21 cellular contexts compared by ENCODE assay signal in genomic region chr2:41992700-41993070, GRCh38. TPM values are rescaled to one million over a fixed set of nuclear protein-coding genes. Genes with fewer than 3 reads are reported as not detected.
DNase-seq lines count a peak whose midpoint lies in the region; ATAC-seq, FAIRE-seq and TF ChIP-seq lines count a peak whose summit lies in the region.
"Had no signal": no experiment of that assay in that cellular context is flagged by ENCODE, and none has a peak within 500 bp of the region (broad histone marks: within the 10 kb centered on the region; RNA-seq: fewer than 3 reads in every experiment).

No MANE protein-coding gene starts in this region.

- no peak overlapping the region for H2BK12ac ChIP-seq in neuronal stem cell (ENCODE audit: low read length)

- H3K4me1 ChIP-seq in mesendoderm (ENCODE audit: control insufficient read depth, low read depth, low read length): peaks cover 22% of the 10 kb centered on the region
- H3K4me1 ChIP-seq in neuronal stem cell (ENCODE audit: control insufficient read depth in 2 of 2, insufficient read depth in 1 of 2, low read depth in 1 of 2, low read length in 2 of 2): peaks cover 19 to 20% of the 10 kb centered on the region in 2 donors

- H2BK120ac ChIP-seq in mesendoderm (ENCODE audit: low read depth, low read length) (no peak overlapping the region), neuronal stem cell (ENCODE audit: low read depth, low read length) (no peak overlapping the region)

- peak overlapping the region; percentile 80 for H3K56ac ChIP-seq in mesendoderm (ENCODE audit: low read length)

- no peaks in the 10 kb centered on the region for H3K36me3 ChIP-seq in mesendoderm (ENCODE audit: control insufficient read depth, insufficient read depth, low read length)
- no peaks in the 10 kb centered on the region for H3K36me3 ChIP-seq in neuronal stem cell (replicated peaks in 1 of 2; ENCODE audit: control insufficient read depth in 2 of 2, insufficient read depth in 2 of 2, low read length in 2 of 2)
- H3K36me3 ChIP-seq: BLaER1 had no signal

- no peak for TF ChIP-seq POLR2A in GM12891 (IDR thresholded peaks at IDR 0.05; ENCODE audit: low read depth, low read length)

- no peak overlapping the region for H3K4ac ChIP-seq in mesendoderm (ENCODE audit: low read depth, low read length)
- peak overlapping the region; percentile 17 for H3K4ac ChIP-seq in neuronal stem cell (ENCODE audit: low read length)

- H3K18ac ChIP-seq in mesendoderm (ENCODE audit: low read length) (no peak overlapping the region), neuronal stem cell (ENCODE audit: low read length) (peak overlapping the region; percentile 24)

- H3K27ac ChIP-seq in mesendoderm (ENCODE audit: low read depth, low read length) (peak overlapping the region; percentile 84), neuronal stem cell (replicated peaks; ENCODE audit: low read length) (no peak overlapping the region)
- H3K27ac ChIP-seq: BLaER1 had no signal

- H3K9me3 ChIP-seq in neuronal stem cell (replicated peaks in 1 of 2; ENCODE audit: control insufficient read depth in 2 of 2, insufficient read depth in 1 of 2, low read depth in 1 of 2, low read length in 2 of 2): peaks cover 6 to 9% of the 10 kb centered on the region in 2 donors

- no peak overlapping the region for H3K9ac ChIP-seq in mesendoderm (ENCODE audit: low read length)
- no peak overlapping the region for H3K9ac ChIP-seq in neuronal stem cell (ENCODE audit: low read depth, low read length, poor library complexity)
- H3K9ac ChIP-seq: BLaER1 had no signal

- peaks cover 39% of the 10 kb centered on the region for H3K4me1 Mint-ChIP-seq in WTC11

- no peaks in the 10 kb centered on the region for H3K79me2 ChIP-seq in mesendoderm (ENCODE audit: control insufficient read depth, insufficient read depth, low read length)

- POLR2A ChIA-PET in WTC11 (lab: Charles Lee): no interaction called here

- FAIRE-seq in GM12891 (lab: Jason Lieb, UNC): no peak
- FAIRE-seq: GM12892, GM18507 had no signal

- H3K4me3 ChIP-seq in mesendoderm (ENCODE audit: low read length): no peak overlapping the region
- no peak overlapping the region for H3K4me3 ChIP-seq in neuronal stem cell (ENCODE audit: low read length in 2 of 2)
- H3K4me3 ChIP-seq: BLaER1, GM23338 had no signal

- no peak overlapping the region for H4K5ac ChIP-seq in mesendoderm (ENCODE audit: low read length)

- CTCF ChIA-PET in WTC11 (lab: Charles Lee): interaction anchor here (1.2 kb wide), 1 partner anchor 30 kb away, joined by 3 read pairs; no protein-coding TSS in a partner anchor

- no peak overlapping the region for H2AFZ ChIP-seq in neuronal stem cell (ENCODE audit: low read length)
- H2AFZ ChIP-seq: GM23338 had no signal

- H3K79me1 ChIP-seq in mesendoderm (ENCODE audit: low read length) (no peaks in the 10 kb centered on the region), neuronal stem cell (ENCODE audit: low read depth, low read length) (no peaks in the 10 kb centered on the region)

- TF ChIP-seq CTCF in WTC11 (IDR thresholded peaks at IDR 0.05): no peak

- no peak overlapping the region for H3K23ac ChIP-seq in mesendoderm (ENCODE audit: low read length)
- no peak overlapping the region for H3K23ac ChIP-seq in neuronal stem cell (ENCODE audit: low read depth, low read length, poor library complexity)

- H2BK15ac ChIP-seq in mesendoderm (replicated peaks; ENCODE audit: low read depth): no peak overlapping the region
- peak overlapping the region; percentile 72 for H2BK15ac ChIP-seq in neuronal stem cell (ENCODE audit: low read length)

- H3K4me2 ChIP-seq in mesendoderm (ENCODE audit: low read length) (no peak overlapping the region), neuronal stem cell (ENCODE audit: insufficient read depth, low read length, poor library complexity, severe bottlenecking) (no peak overlapping the region)
- H3K4me2 ChIP-seq: BLaER1, GM23338 had no signal

- H3K27me3 ChIP-seq in mesendoderm (ENCODE audit: insufficient read depth, low read length, poor library complexity): no peaks in the 10 kb centered on the region
- no peaks in the 10 kb centered on the region for H3K27me3 ChIP-seq in neuronal stem cell (ENCODE audit: control insufficient read depth in 3 of 3, insufficient read depth in 3 of 3, low read depth in 1 of 3, low read length in 3 of 3)
- H3K27me3 ChIP-seq: BLaER1 had no signal

- H4K91ac ChIP-seq in neuronal stem cell (ENCODE audit: low read depth, low read length, poor library complexity): peak overlapping the region; percentile 22

- DNase-seq in WTC11 (ENCODE audit: low spot score): no peak
- peak; percentile 95 for DNase-seq in mesendoderm
- no peak for DNase-seq in neuronal stem cell (ENCODE audit: low spot score)
- DNase-seq in NCI-H2171 (lab: John Stamatoyannopoulos, UW): no peak
- no peak for DNase-seq in GM12891 (ENCODE audit: insufficient read length, low spot score)
- DNase-seq in DMS53 treated with DMSO at 0.1 percent for 48 hours (lab: John Stamatoyannopoulos, UW; ENCODE audit: unreplicated experiment): no peak
- DNase-seq: ACHN; CD4-positive, alpha-beta T cell; COR-L47; DMS79 treated with DMSO at 0.1 percent for 48 hours; Kasumi-1; NCI-H187 treated with DMSO at 0.1 percent for 48 hours; NCI-H2107; NCI-H510A; SIG-M5 had no signal

- peaks cover 7% of the 10 kb centered on the region for H3K36me3 Mint-ChIP-seq in WTC11

- H2BK5ac ChIP-seq in mesendoderm (ENCODE audit: low read length) (peak overlapping the region; percentile 53), neuronal stem cell (ENCODE audit: low read length) (no peak overlapping the region)

- no peak overlapping the region for H4K8ac ChIP-seq in mesendoderm (ENCODE audit: low read depth, low read length)
- H4K8ac ChIP-seq in neuronal stem cell (ENCODE audit: low read depth, low read length): no peak overlapping the region

- no peak overlapping the region for H3K27ac Mint-ChIP-seq in WTC11
- H3K27ac Mint-ChIP-seq: CD4-positive, alpha-beta T cell; GM23338 had no signal

- H3K9me3 Mint-ChIP-seq in WTC11: peaks cover 7% of the 10 kb centered on the region
- H3K9me3 Mint-ChIP-seq: CD4-positive, alpha-beta T cell had no signal

- H3K4me3 Mint-ChIP-seq in WTC11: no peak overlapping the region
- H3K4me3 Mint-ChIP-seq: CD4-positive, alpha-beta T cell; GM23338 had no signal

- WGBS in mesendoderm (ENCODE audit: extremely low coverage, insufficient coverage, low lambda C conversion rate): no CpG with 5 or more reads among the region's 7 CpGs
- WGBS in neuronal stem cell (ENCODE audit: extremely low coverage in 2 of 2, insufficient read length in 2 of 2, insufficient replicate concordance in 1 of 2), 2 donors: no CpG with 5 or more reads among the region's 7 CpGs

- no peak overlapping the region for H3K14ac ChIP-seq in neuronal stem cell (ENCODE audit: low read length)

- peak; percentile 69 for ATAC-seq in WTC11
- ATAC-seq in GM21360 (IDR thresholded peaks at IDR 0.05; ENCODE audit: unreplicated experiment): no peak
- ATAC-seq: GM23338, SK-N-SH treated with all-trans-retinoic acid at 6 μM for 48 hours had no signal

- H3K27me3 Mint-ChIP-seq in WTC11 (ENCODE audit: low read depth): peaks cover 4% of the 10 kb centered on the region

- H2AK5ac ChIP-seq in mesendoderm (ENCODE audit: low read length) (no peak overlapping the region), neuronal stem cell (ENCODE audit: low read depth, low read length) (peak overlapping the region; percentile 29)

TF ChIP-seq in WTC11, 78 proteins besides CTCF, POLR2A, EP300 and RAD21 (continues in another document):
- TF ChIP-seq ZNF416 (CRISPR knock-in tag; IDR thresholded peaks at IDR 0.05) (no peak), GTF2I (CRISPR knock-in tag; conservative IDR thresholded peaks at IDR 0.05) (no peak), ZNF396 (CRISPR knock-in tag; IDR thresholded peaks at IDR 0.05; ENCODE audit: borderline replicate concordance) (no peak)

TF ChIP-seq in GM12891, 5 proteins besides CTCF, POLR2A, EP300 and RAD21:
- no peak for TF ChIP-seq POLR2AphosphoS5 (IDR thresholded peaks at IDR 0.05; ENCODE audit: low read depth, low read length)
- TF ChIP-seq PAX5 (IDR thresholded peaks at IDR 0.05; ENCODE audit: insufficient read depth, low read length, severe bottlenecking): no peak
- no peak for TF ChIP-seq SPI1 (IDR thresholded peaks at IDR 0.05; ENCODE audit: low read depth, low read length)
- TF ChIP-seq TAF1 (IDR thresholded peaks at IDR 0.05; ENCODE audit: low read depth, low read length): no peak
- no peak for TF ChIP-seq POU2F2 (IDR thresholded peaks at IDR 0.05; ENCODE audit: low read depth, low read length)

RNA-seq across cellular contexts. Expression of gene PKDCC, which starts 55.1 kb away (rescaled TPM):
- total RNA-seq in WTC11 (2021): 15.1 to 27.3 TPM (median 15.6 TPM) in 3 replicates
- polyA plus RNA-seq in mesendoderm (2013, experiment 1 of 2): 4.4 TPM
- polyA plus RNA-seq in mesendoderm (2013, experiment 2 of 2): 4.6 TPM
- polyA plus RNA-seq in neuronal stem cell (2013, experiment 1 of 2): 93.5 TPM
- 92.5 TPM for polyA plus RNA-seq in neuronal stem cell (2013, experiment 2 of 2)
- polyA plus RNA-seq in GM12891 (2012; ENCODE audit: low read depth, missing spikeins): 1.3 TPM
- total RNA-seq: CD4-positive, alpha-beta T cell had no signal
